9 cellular contexts compared by ENCODE assay signal in the genomic region with DNA sequence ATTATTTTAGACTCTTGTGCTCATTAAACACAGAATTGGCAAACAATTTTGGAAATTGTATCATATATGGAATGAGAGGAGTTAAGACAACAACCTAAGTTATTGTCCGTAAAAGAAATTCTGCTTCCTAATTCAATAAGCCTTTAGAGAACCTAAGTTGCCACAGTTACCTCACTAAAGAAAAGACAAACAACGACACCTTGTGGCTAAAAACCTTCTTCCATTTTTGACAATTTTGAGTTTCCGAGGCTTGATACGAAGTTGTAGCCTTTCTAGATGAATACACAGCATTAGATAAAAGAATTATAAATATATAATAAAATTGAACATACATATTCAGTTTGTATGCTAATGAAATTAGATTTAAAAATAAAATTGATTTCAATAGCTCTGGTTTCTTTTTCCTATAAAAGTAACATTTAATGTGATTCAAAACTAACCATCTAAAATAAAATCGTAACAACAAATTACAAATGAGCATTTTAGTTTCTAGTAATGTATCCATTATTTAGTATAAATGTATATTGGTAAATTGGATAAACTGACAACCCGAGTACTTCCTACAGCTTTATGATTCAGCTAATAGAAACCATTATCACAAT.
DNase-seq lines count a peak whose midpoint lies in the region; ATAC-seq, FAIRE-seq and TF ChIP-seq lines count a peak whose summit lies in the region.
"Had no signal": no experiment of that assay in that cellular context is flagged by ENCODE, and none has a peak within 500 bp of the region (broad histone marks: within the 10 kb centered on the region; RNA-seq: fewer than 3 reads in every experiment).

No MANE protein-coding gene starts in this region.

- no peaks in the 10 kb centered on the region for H3K4me1 ChIP-seq in Panc1 (ENCODE audit: control insufficient read depth, insufficient read depth, low read length)
- no peaks in the 10 kb centered on the region for H3K4me1 ChIP-seq in esophagus squamous epithelium
- H3K4me1 ChIP-seq in aorta (ENCODE audit: control insufficient read depth in 1 of 2, insufficient read depth in 2 of 2, low read length in 2 of 2), result no peaks in the 10 kb centered on the region

- no peaks in the 10 kb centered on the region for H3K9me3 ChIP-seq in Panc1 (ENCODE audit: control insufficient read depth, insufficient read depth, low read depth, low read length)
- H3K9me3 ChIP-seq in esophagus squamous epithelium, result no peaks in the 10 kb centered on the region
- H3K9me3 ChIP-seq in aorta (ENCODE audit: control insufficient read depth, low read length), result peaks cover 5% of the 10 kb centered on the region

- DNase-seq in A172 (ENCODE audit: low spot score) (peak; percentile 70), GM12891 (ENCODE audit: insufficient read length, low spot score) (peak; percentile 2), Panc1 (ENCODE audit: low read depth, low spot score) (peak; percentile 62), esophagus squamous epithelium (lab: John Stamatoyannopoulos, UW) (no peak), putamen (ENCODE audit: low spot score) (peak; percentile 27), aorta (no peak)

- BruUV-seq in Panc1 (replicated peaks; lab: Mats Ljungman, UMichigan), result no TSS peak

- TF ChIP-seq POLR2A in GM12891 (IDR thresholded peaks at IDR 0.05; ENCODE audit: low read depth, low read length) (no peak), esophagus squamous epithelium (IDR thresholded peaks at IDR 0.05) (no peak)

- H3K36me3 ChIP-seq in Panc1 (ENCODE audit: control insufficient read depth, insufficient read depth, low read length) (no peaks in the 10 kb centered on the region), esophagus squamous epithelium (no peaks in the 10 kb centered on the region), aorta (ENCODE audit: control insufficient read depth in 1 of 2, insufficient read depth in 2 of 2, low read length in 1 of 2) (no peaks in the 10 kb centered on the region)

- intact Hi-C loops in Panc1 (cut with micrococcal nuclease; ENCODE audit: unreplicated experiment) (loop anchor here (2.0 to 5.0 kb wide), 3 partner anchors 665 to 1170 kb away; no protein-coding TSS in a partner anchor), esophagus squamous epithelium (cut with DNase I) (no loop called here), aorta (cut with DNase I) (loop anchor here (5.0 to 10.0 kb wide), 2 partner anchors 112 to 775 kb away; no protein-coding TSS in a partner anchor)

- in situ Hi-C loops in Panc1 (cut with HindIII; ENCODE audit: low pct_unique_long_range_greater_than_20kb, low sequenced_read_pairs), result no loop called here

- TF ChIP-seq CTCF in Panc1 (IDR thresholded peaks at IDR 0.05) (peak; percentile 23; the same call in 1 of the 2 replicates), esophagus squamous epithelium (IDR thresholded peaks at IDR 0.05) (peak in 4 of 6 experiments; percentile 16 to 37 (median 34))

- CTCF ChIA-PET in Panc1 (lab: Charles Lee), result no interaction called here

- H3K4me3 ChIP-seq in Panc1 (ENCODE audit: low read depth in 2 of 2, low read length in 2 of 2) (no peak overlapping the region), esophagus squamous epithelium (no peak overlapping the region), aorta (ENCODE audit: low read length in 2 of 2) (no peak overlapping the region)

- H3K27ac ChIP-seq in Panc1 (ENCODE audit: low read length), result no peak overlapping the region
- H3K27ac ChIP-seq in esophagus squamous epithelium, result no peak overlapping the region
- H3K27ac ChIP-seq in aorta (ENCODE audit: low read depth in 1 of 2, low read length in 2 of 2), result no peak overlapping the region

- ATAC-seq in HG03571 (IDR thresholded peaks at IDR 0.05; ENCODE audit: unreplicated experiment), result peak; percentile 61
- no peak for ATAC-seq in Panc1
- ATAC-seq in HG02870 (IDR thresholded peaks at IDR 0.05; ENCODE audit: unreplicated experiment), result no peak
- no peak for ATAC-seq in aorta (ENCODE audit: low FRiP score)

- POLR2A ChIA-PET in Panc1 (lab: Charles Lee), result no interaction called here

- H3K27me3 ChIP-seq in Panc1 (ENCODE audit: control insufficient read depth, insufficient read depth, low read length) (no peaks in the 10 kb centered on the region), esophagus squamous epithelium (no peaks in the 10 kb centered on the region), aorta (ENCODE audit: control insufficient read depth in 1 of 2, insufficient read depth in 2 of 2, low read length in 1 of 2) (no peaks in the 10 kb centered on the region)

- 29 to 30% methylated on average over 6 of the region's 6 CpGs for WGBS in esophagus squamous epithelium, 2 donors
- WGBS in aorta, 2 donors, result 30 to 31% methylated on average over 6 of the region's 6 CpGs

- FAIRE-seq in GM12891 (lab: Jason Lieb, UNC), result no peak
- FAIRE-seq: colon had no signal

TF ChIP-seq in GM12891, 5 proteins besides CTCF, POLR2A, EP300 and RAD21:
- no peak for TF ChIP-seq TAF1 (IDR thresholded peaks at IDR 0.05; ENCODE audit: low read depth, low read length)
- TF ChIP-seq PAX5 (IDR thresholded peaks at IDR 0.05; ENCODE audit: insufficient read depth, low read length, severe bottlenecking), result no peak
- no peak for TF ChIP-seq POLR2AphosphoS5 (IDR thresholded peaks at IDR 0.05; ENCODE audit: low read depth, low read length)
- TF ChIP-seq SPI1 (IDR thresholded peaks at IDR 0.05; ENCODE audit: low read depth, low read length), result no peak
- TF ChIP-seq POU2F2 (IDR thresholded peaks at IDR 0.05; ENCODE audit: low read depth, low read length), result no peak
TF ChIP-seq in GM12891: peak in this region for 0.

Comparison
In these comparisons a context has a peak if more than half of its experiments do, and no peak if none do; other contexts are left out.
1. DNase-seq: peak in A172 (single experiment), GM12891 (single experiment), Panc1 (single experiment) and putamen (single experiment); none in esophagus squamous epithelium (single experiment) and aorta (0 of 2).